8 cellular contexts compared by ENCODE assay signal in the genomic region with DNA sequence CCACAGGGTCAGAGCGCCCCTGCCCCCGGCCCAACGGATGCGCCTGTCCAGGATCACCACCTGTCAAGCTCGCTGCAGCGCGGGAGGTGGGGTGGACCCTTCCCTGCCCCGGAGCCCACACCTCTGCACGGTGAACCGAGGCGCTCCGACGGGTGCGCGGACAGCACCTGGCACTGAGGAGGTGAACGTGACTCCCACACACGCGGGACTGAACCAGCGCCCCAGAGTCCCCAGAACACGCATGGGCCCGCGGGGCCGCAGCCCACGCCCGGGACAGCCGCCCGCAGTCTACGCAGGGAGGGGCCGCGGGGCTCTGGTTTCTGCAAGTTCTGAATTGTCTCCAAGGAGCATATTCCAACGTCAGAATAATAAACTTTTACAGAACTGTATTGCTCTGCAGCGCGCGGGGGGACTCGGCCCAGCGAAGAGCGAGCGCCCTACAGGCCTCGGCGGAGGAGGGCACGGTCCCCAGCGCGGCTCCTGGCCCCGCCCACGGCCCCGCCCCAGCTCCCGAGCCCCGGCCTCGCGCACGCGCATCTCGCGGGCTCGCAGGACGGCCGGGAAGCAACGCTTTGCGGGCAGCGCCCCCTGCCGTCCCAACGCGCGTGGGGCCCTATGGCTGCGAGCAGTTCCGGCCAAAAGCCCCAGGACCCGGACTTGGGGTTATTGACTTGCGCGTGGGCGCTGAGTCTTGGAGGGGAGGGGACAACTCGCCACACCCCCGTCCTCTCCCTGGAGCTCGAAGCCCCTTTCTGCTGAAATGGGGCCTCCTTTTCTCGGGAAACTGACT. TPM values are rescaled to one million over a fixed set of nuclear protein-coding genes. Genes with fewer than 3 reads are reported as not detected.
DNase-seq lines count a peak whose midpoint lies in the region; ATAC-seq and TF ChIP-seq lines count a peak whose summit lies in the region.

No MANE protein-coding gene starts in this region.

- H3K4me3 ChIP-seq in DOHH2 (ENCODE audit: low read length) (peak overlapping the region; percentile 43), subcutaneous abdominal adipose tissue (ENCODE audit: low read depth in 1 of 5, low read length in 5 of 5) (peak overlapping the region in 4 of 5 donors; percentile 61 to 74 (median 68))

- H3K9me3 ChIP-seq in DOHH2 (ENCODE audit: control insufficient read depth, insufficient read depth, low read length), result peaks cover 4% of the 10 kb centered on the region; the same call in 1 of the 2 replicates
- peaks cover 0 to 6% (median 4%) of the 10 kb centered on the region in 5 donors for H3K9me3 ChIP-seq in subcutaneous abdominal adipose tissue (ENCODE audit: control insufficient read depth in 5 of 5, low read length in 5 of 5)

- no peaks in the 10 kb centered on the region for H3K9me2 ChIP-seq in DOHH2 (replicated peaks; ENCODE audit: control insufficient read depth, low read length)

- H3K9ac ChIP-seq in subcutaneous abdominal adipose tissue (ENCODE audit: low read length in 5 of 5), result peak overlapping the region in 4 of 5 donors; percentile 66 to 79 (median 72)

- H3K4me1 ChIP-seq in DOHH2 (ENCODE audit: control insufficient read depth, low read length) (peaks cover 10% of the 10 kb centered on the region), subcutaneous abdominal adipose tissue (ENCODE audit: control insufficient read depth in 5 of 5, insufficient read depth in 5 of 5, low read length in 5 of 5) (peaks cover 0 to 13% (median 10%) of the 10 kb centered on the region in 5 donors)

- peak; percentile 83 for TF ChIP-seq CTCF in DOHH2 (IDR thresholded peaks at IDR 0.05; ENCODE audit: low read depth, low read length, poor library complexity, severe bottlenecking)

- peak; percentile 94 for ATAC-seq in GM21723 (IDR thresholded peaks at IDR 0.05; ENCODE audit: unreplicated experiment)

- H3K27ac ChIP-seq in DOHH2 (ENCODE audit: low read depth, low read length), result no peak overlapping the region
- no peak overlapping the region for H3K27ac ChIP-seq in subcutaneous abdominal adipose tissue (ENCODE audit: low read depth, low read length)

- H3K36me3 ChIP-seq in DOHH2 (ENCODE audit: control insufficient read depth, low read length) (no peaks in the 10 kb centered on the region), subcutaneous abdominal adipose tissue (ENCODE audit: control insufficient read depth in 5 of 5, insufficient read depth in 5 of 5, low read length in 5 of 5) (no peaks in the 10 kb centered on the region)

- DNase-seq in KG1 (lab: John Stamatoyannopoulos, UW) (peak; percentile 75), SK-N-DZ (ENCODE audit: low spot score) (peak; percentile 77), globus pallidus (ENCODE audit: low spot score) (peak; percentile 84), non-pigmented ciliary epithelial cell (ENCODE audit: low read depth) (peak; percentile 9)
- peak; percentile 93 for DNase-seq in activated naive CD4-positive, alpha-beta T cell treated with anti-CD3 and anti-CD28 coated beads, Interleukin-2, amount 50 U/mL, for 16 hours

- no peaks in the 10 kb centered on the region; the same call in 1 of the 2 replicates for H3K27me3 ChIP-seq in DOHH2 (ENCODE audit: control insufficient read depth, low read length)
- H3K27me3 ChIP-seq in subcutaneous abdominal adipose tissue (ENCODE audit: control insufficient read depth in 5 of 5, insufficient read depth in 4 of 5, low read length in 5 of 5), result peaks cover 0 to 5% (median 0%) of the 10 kb centered on the region in 5 donors

- H4K20me1 ChIP-seq in DOHH2 (ENCODE audit: control insufficient read depth, insufficient read depth, low read depth, low read length), result no peaks in the 10 kb centered on the region

- H3K79me2 ChIP-seq in DOHH2 (ENCODE audit: control insufficient read depth, low read length), result no peaks in the 10 kb centered on the region

- peak overlapping the region; percentile 61 for H3K4me2 ChIP-seq in DOHH2 (ENCODE audit: low read length)

- no peaks in the 10 kb centered on the region for H3F3A ChIP-seq in DOHH2 (ENCODE audit: control insufficient read depth, insufficient read depth)

RNA-seq across cellular contexts. Expression of gene OAT, which starts 29.7 kb away (rescaled TPM):
- polyA plus RNA-seq in SK-N-DZ (2014; cell fraction: cytosol; rRNA removed), result 110 and 123 TPM in 2 replicates
- polyA plus RNA-seq in SK-N-DZ (2014; cell fraction: nucleus; rRNA removed), result 54.2 and 72.8 TPM in 2 replicates

Comparison
In these comparisons a context has a peak if more than half of its experiments do, and no peak if none do; other contexts are left out.
1. DNase-seq: peak in every context shown above with its lines; median percentile 93 in activated naive CD4-positive, alpha-beta T cell treated with anti-CD3 and anti-CD28 coated beads, Interleukin-2, amount 50 U/mL, for 16 hours; 84 in globus pallidus; 77 in SK-N-DZ; 75 in KG1; 9 in non-pigmented ciliary epithelial cell.